ENCODE assay signal across 24 cellular contexts in the genomic region with DNA sequence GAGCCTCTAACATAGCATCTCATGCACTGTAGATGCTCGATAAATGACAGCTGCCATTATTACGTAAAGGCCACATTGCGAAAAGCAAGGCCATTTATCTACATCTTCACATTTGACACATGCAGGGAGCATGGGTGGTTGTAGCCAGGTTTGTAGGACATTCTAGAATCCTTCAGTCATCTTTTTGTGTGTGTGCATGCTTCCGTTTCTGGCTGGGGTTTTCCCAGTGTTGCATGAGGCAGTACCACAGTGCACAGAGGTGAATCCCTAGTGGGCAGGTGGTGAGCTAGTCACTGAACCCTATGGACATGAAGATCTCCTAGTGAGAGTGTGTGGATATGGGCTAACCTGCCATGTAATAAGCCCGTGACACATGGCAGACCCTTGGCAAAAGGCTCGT.
A peak's percentile ranks its signal among the peaks of the same experiment; 100 is the strongest.
DNase-seq lines count a peak whose midpoint lies in the region; ATAC-seq, FAIRE-seq and TF ChIP-seq lines count a peak whose summit lies in the region.
"Had no signal": no experiment of that assay in that cellular context is flagged by ENCODE, and none has a peak within 500 bp of the region (broad histone marks: within the 10 kb centered on the region; RNA-seq: fewer than 3 reads in every experiment).

No MANE protein-coding gene starts in this region.

- peaks cover 32% of the 10 kb centered on the region for H3K27me3 Mint-ChIP-seq in astrocyte (ENCODE audit: low read depth, unreplicated experiment)
- H3K27me3 Mint-ChIP-seq: CD4-positive, CD25-positive, alpha-beta regulatory T cell had no signal

- H3K27me3 ChIP-seq in astrocyte (ENCODE audit: insufficient read depth, low read length) = peaks cover 2% of the 10 kb centered on the region
- peaks cover 0 to 6% (median 0%) of the 10 kb centered on the region in 3 experiments for H3K27me3 ChIP-seq in neuronal stem cell (ENCODE audit: control insufficient read depth in 3 of 3, insufficient read depth in 3 of 3, low read depth in 1 of 3, low read length in 3 of 3)
- H3K27me3 ChIP-seq in colonic mucosa = no peaks in the 10 kb centered on the region
- H3K27me3 ChIP-seq: BLaER1, SJCRH30 had no signal

- peaks cover 2% of the 10 kb centered on the region for H3K9me3 Mint-ChIP-seq in astrocyte (ENCODE audit: unreplicated experiment)

- peak overlapping the region; percentile 42 for H3K27ac Mint-ChIP-seq in astrocyte (ENCODE audit: unreplicated experiment)
- H3K27ac Mint-ChIP-seq: CD4-positive, CD25-positive, alpha-beta regulatory T cell had no signal

- H3K79me2 ChIP-seq in astrocyte (ENCODE audit: insufficient read depth, low read length) = no peaks in the 10 kb centered on the region

- H3K23ac ChIP-seq in neuronal stem cell (ENCODE audit: low read depth, low read length, poor library complexity) = peak overlapping the region; percentile 13

- H3K4ac ChIP-seq in neuronal stem cell (ENCODE audit: low read length) = no peak overlapping the region

- H3K18ac ChIP-seq in neuronal stem cell (ENCODE audit: low read length) = no peak overlapping the region

- H2BK15ac ChIP-seq in neuronal stem cell (ENCODE audit: low read length) = no peak overlapping the region

- intact Hi-C loops in left colon (cut with DNase I, micrococcal nuclease) (no loop called here), colonic mucosa (cut with DNase I) (no loop called here)

- H3K9ac ChIP-seq in astrocyte (ENCODE audit: low read length) (no peak overlapping the region), neuronal stem cell (ENCODE audit: low read depth, low read length, poor library complexity) (no peak overlapping the region), colonic mucosa (ENCODE audit: low read depth in 2 of 2, low read length in 2 of 2) (no peak overlapping the region)
- H3K9ac ChIP-seq: BLaER1, GM23248 had no signal

- TF ChIP-seq CTCF in GM12865 (IDR thresholded peaks at IDR 0.05; ENCODE audit: insufficient read depth, low read depth, low read length, missing control alignments) = no peak
- no peak for TF ChIP-seq CTCF in astrocyte (IDR thresholded peaks at IDR 0.05; ENCODE audit: insufficient read depth, low read depth, low read length)
- no peak for TF ChIP-seq CTCF in colonic mucosa (IDR thresholded peaks at IDR 0.05)

- H3K36me3 Mint-ChIP-seq in astrocyte (ENCODE audit: low read depth, unreplicated experiment) = no peaks in the 10 kb centered on the region
- H3K36me3 Mint-ChIP-seq: CD4-positive, CD25-positive, alpha-beta regulatory T cell had no signal

- peak; percentile 67 for ATAC-seq in GM21717 (IDR thresholded peaks at IDR 0.05; ENCODE audit: unreplicated experiment)
- no peak for ATAC-seq in left colon
- ATAC-seq in GM21723 (IDR thresholded peaks at IDR 0.05; ENCODE audit: unreplicated experiment) = no peak
- ATAC-seq: Right ventricle myocardium inferior, SK-N-SH treated with all-trans-retinoic acid at 6 μM for 48 hours had no signal

- H3K36me3 ChIP-seq in astrocyte (ENCODE audit: insufficient read depth, low read length) = no peaks in the 10 kb centered on the region
- H3K36me3 ChIP-seq in neuronal stem cell (replicated peaks in 1 of 2; ENCODE audit: control insufficient read depth in 2 of 2, insufficient read depth in 2 of 2, low read length in 2 of 2) = no peaks in the 10 kb centered on the region
- H3K36me3 ChIP-seq in colonic mucosa = no peaks in the 10 kb centered on the region
- H3K36me3 ChIP-seq: BLaER1, SJCRH30 had no signal

- H2BK12ac ChIP-seq in neuronal stem cell (ENCODE audit: low read length) = no peak overlapping the region

- H4K91ac ChIP-seq in neuronal stem cell (ENCODE audit: low read depth, low read length, poor library complexity) = no peak overlapping the region

- no peaks in the 10 kb centered on the region for H3K4me1 ChIP-seq in astrocyte (ENCODE audit: insufficient read depth, low read length)
- H3K4me1 ChIP-seq in neuronal stem cell (ENCODE audit: control insufficient read depth in 2 of 2, insufficient read depth in 1 of 2, low read depth in 1 of 2, low read length in 2 of 2) = peaks cover 0 to 1% of the 10 kb centered on the region in 2 donors
- no peaks in the 10 kb centered on the region for H3K4me1 ChIP-seq in colonic mucosa
- H3K4me1 ChIP-seq: SJCRH30 had no signal

- no peaks in the 10 kb centered on the region for H3K4me1 Mint-ChIP-seq in astrocyte (ENCODE audit: low read depth, unreplicated experiment)

- H3K9me3 ChIP-seq in astrocyte (ENCODE audit: insufficient read depth, low read depth, low read length) = no peaks in the 10 kb centered on the region
- peaks cover 0 to 3% of the 10 kb centered on the region in 2 donors for H3K9me3 ChIP-seq in neuronal stem cell (replicated peaks in 1 of 2; ENCODE audit: control insufficient read depth in 2 of 2, insufficient read depth in 1 of 2, low read depth in 1 of 2, low read length in 2 of 2)
- no peaks in the 10 kb centered on the region for H3K9me3 ChIP-seq in colonic mucosa
- H3K9me3 ChIP-seq: BLaER1, SJCRH30 had no signal

- H4K8ac ChIP-seq in neuronal stem cell (ENCODE audit: low read depth, low read length) = no peak overlapping the region

- no peak overlapping the region for H2BK5ac ChIP-seq in neuronal stem cell (ENCODE audit: low read length)

- WGBS in neuronal stem cell (ENCODE audit: extremely low coverage in 2 of 2, insufficient read length in 2 of 2, insufficient replicate concordance in 1 of 2), 2 donors = no CpG with 5 or more reads among the region's 6 CpGs

- H3K4me3 Mint-ChIP-seq in astrocyte (ENCODE audit: unreplicated experiment) = no peak overlapping the region
- H3K4me3 Mint-ChIP-seq: CD4-positive, CD25-positive, alpha-beta regulatory T cell had no signal

- no peaks in the 10 kb centered on the region for H4K20me1 ChIP-seq in astrocyte (ENCODE audit: insufficient read depth, low read length)
- H4K20me1 ChIP-seq: BLaER1 had no signal

- H3K79me1 ChIP-seq in neuronal stem cell (ENCODE audit: low read depth, low read length) = no peaks in the 10 kb centered on the region

- H2AK5ac ChIP-seq in neuronal stem cell (ENCODE audit: low read depth, low read length) = no peak overlapping the region

- no peak overlapping the region for H3K4me3 ChIP-seq in GM12865 (ENCODE audit: low read depth, low read length)
- no peak overlapping the region for H3K4me3 ChIP-seq in astrocyte (ENCODE audit: insufficient read depth, low read depth, low read length)
- H3K4me3 ChIP-seq in neuronal stem cell (ENCODE audit: low read length in 2 of 2) = no peak overlapping the region
- H3K4me3 ChIP-seq in colonic mucosa = no peak overlapping the region
- H3K4me3 ChIP-seq: BLaER1, GM23248, PC-9, SJCRH30 had no signal

- H3K4me2 ChIP-seq in astrocyte (ENCODE audit: low read length) (no peak overlapping the region), neuronal stem cell (ENCODE audit: insufficient read depth, low read length, poor library complexity, severe bottlenecking) (no peak overlapping the region)
- H3K4me2 ChIP-seq: BLaER1, PC-9 had no signal

- no peak overlapping the region for H3K14ac ChIP-seq in neuronal stem cell (ENCODE audit: low read length)

- DNase-seq in GM12865 (ENCODE audit: low read depth) (peak; percentile 11), astrocyte (ENCODE audit: low read depth) (no peak), neuronal stem cell (ENCODE audit: low spot score) (no peak), left colon (no peak), colonic mucosa (no peak)
- DNase-seq: CD4-positive, CD25-positive, alpha-beta regulatory T cell; GM23248; H7; KBM-7; MV-4-11; NCI-H1105 treated with DMSO at 0.1 percent for 48 hours; NCI-H146; NCI-H1930; NCI-H2107; NCI-H446; NCI-H526 treated with DMSO at 0.1 percent for 48 hours; PC-9; SJCRH30 had no signal

- H3K27ac ChIP-seq in astrocyte (ENCODE audit: low read depth, low read length) (no peak overlapping the region), neuronal stem cell (replicated peaks; ENCODE audit: low read length) (no peak overlapping the region), colonic mucosa (no peak overlapping the region)
- H3K27ac ChIP-seq: BLaER1, GM23248, PC-9, SJCRH30 had no signal

- H2AFZ ChIP-seq in astrocyte (ENCODE audit: low read depth, low read length) (no peak overlapping the region), neuronal stem cell (ENCODE audit: low read length) (no peak overlapping the region)
- H2AFZ ChIP-seq: GM23248, PC-9 had no signal

- FAIRE-seq in astrocyte (lab: Jason Lieb, UNC) = no peak
- FAIRE-seq: A204.1 had no signal

- no peak overlapping the region for H2BK120ac ChIP-seq in neuronal stem cell (ENCODE audit: low read depth, low read length)
